ENCODE assay signal across 9 cellular contexts in genomic region chr17:45299311-45299710, GRCh38. TPM values are rescaled to one million over a fixed set of nuclear protein-coding genes. Genes with fewer than 3 reads are reported as not detected.
DNase-seq lines count a peak whose midpoint lies in the region; ATAC-seq and TF ChIP-seq lines count a peak whose summit lies in the region.
"Had no signal": no experiment of that assay in that cellular context is flagged by ENCODE, and none has a peak within 500 bp of the region (broad histone marks: within the 10 kb centered on the region; RNA-seq: fewer than 3 reads in every experiment).

No MANE protein-coding gene starts in this region.

- no peaks in the 10 kb centered on the region for H3K9me3 ChIP-seq in tibial nerve
- H3K9me3 ChIP-seq in prostate gland = no peaks in the 10 kb centered on the region

- H3K36me3 ChIP-seq in tibial nerve (no peaks in the 10 kb centered on the region), prostate gland (no peaks in the 10 kb centered on the region)

- WGBS in tibial nerve, 2 donors = 17 to 25% methylated on average over 2 of the region's 2 CpGs
- 71% methylated on average over 2 of the region's 2 CpGs for WGBS in prostate gland

- peaks cover 100% of the 10 kb centered on the region for H3K4me1 Mint-ChIP-seq in activated T-cell treated with anti-CD3 and anti-CD28 coated beads, Interleukin-2, amount 50 U/mL, for 72 hours (ENCODE audit: low read depth)
- H3K4me1 Mint-ChIP-seq in activated B cell treated with CpG ODN at 0.5 μM for 24 hours = peaks cover 99% of the 10 kb centered on the region

- no peak overlapping the region for H3K4me3 ChIP-seq in tibial nerve
- no peak overlapping the region for H3K4me3 ChIP-seq in prostate gland

- peak overlapping the region; percentile 5 to 16 for H3K4me3 Mint-ChIP-seq in activated T-cell treated with anti-CD3 and anti-CD28 coated beads, Interleukin-2, amount 50 U/mL, for 72 hours
- peak overlapping the region; percentile 42 for H3K4me3 Mint-ChIP-seq in activated B cell treated with CpG ODN at 0.5 μM for 24 hours

- intact Hi-C loops in activated B cell treated with CpG ODN at 0.5 μM for 24 hours (cut with micrococcal nuclease) (loop anchor here (5.0 kb wide), 1 partner anchor 33 kb away; no protein-coding TSS in a partner anchor), prostate gland (cut with DNase I) (no loop called here)

- no peaks in the 10 kb centered on the region for H3K27me3 Mint-ChIP-seq in activated T-cell treated with anti-CD3 and anti-CD28 coated beads, Interleukin-2, amount 50 U/mL, for 72 hours (ENCODE audit: low read depth)
- H3K27me3 Mint-ChIP-seq in activated B cell treated with CpG ODN at 0.5 μM for 24 hours = no peaks in the 10 kb centered on the region

- TF ChIP-seq CTCF in activated B cell treated with CpG ODN at 0.5 μM for 24 hours (IDR thresholded peaks at IDR 0.05) = no peak
- TF ChIP-seq CTCF in tibial nerve (IDR thresholded peaks at IDR 0.05) = no peak
- TF ChIP-seq CTCF in prostate gland (IDR thresholded peaks at IDR 0.05) = no peak

- POLR2A ChIA-PET in activated B cell treated with CpG ODN at 0.5 μM for 24 hours (lab: Charles Lee) = interaction anchor here (0.5 to 12.5 kb wide), 12 partner anchors 8 to 129 kb away, joined by 3 to 436 read pairs (median 6); partner anchors contain the start of gene MAP3K14

- H3K27me3 ChIP-seq in tibial nerve = no peaks in the 10 kb centered on the region
- H3K27me3 ChIP-seq in prostate gland (replicated peaks; ENCODE audit: insufficient read depth) = no peaks in the 10 kb centered on the region

- DNase-seq in activated T-cell treated with anti-CD3 and anti-CD28 coated beads, Interleukin-2, amount 50 U/mL, for 72 hours = no peak
- DNase-seq in activated T-cell treated with anti-CD3 and anti-CD28 coated beads, Interleukin-2, amount 50 U/mL, for 1 hour = no peak
- DNase-seq in activated B cell treated with CpG ODN at 0.5 μM for 24 hours (no peak), kidney tubule cell (ENCODE audit: low spot score) (peak; percentile 47), tibial nerve (ENCODE audit: low spot score in 2 of 2) (peak in 1 of 2 donors; percentile 35), prostate gland (ENCODE audit: low spot score) (no peak)
- no peak for DNase-seq in activated CD4-positive, CD25-positive, alpha-beta regulatory T cell treated with anti-CD3 and anti-CD28 coated beads, Interleukin-2, amount 50 U/mL, for 72 hours
- DNase-seq: NCI-H1930 had no signal

- peak overlapping the region in 3 of 4 donors; percentile 32 to 71 (median 71) for H3K27ac ChIP-seq in tibial nerve
- peak overlapping the region in 1 of 2 donors; percentile 3 for H3K27ac ChIP-seq in prostate gland

- TF ChIP-seq EP300 in tibial nerve (IDR thresholded peaks at IDR 0.05) = no peak

- H3K9me3 Mint-ChIP-seq in activated T-cell treated with anti-CD3 and anti-CD28 coated beads, Interleukin-2, amount 50 U/mL, for 72 hours = no peaks in the 10 kb centered on the region
- no peaks in the 10 kb centered on the region for H3K9me3 Mint-ChIP-seq in activated B cell treated with CpG ODN at 0.5 μM for 24 hours

- ATAC-seq in activated T-cell treated with anti-CD3 and anti-CD28 coated beads, Interleukin-2, amount 50 U/mL, for 72 hours (replicated peaks in 1 of 2) = no peak
- ATAC-seq in activated B cell treated with CpG ODN at 0.5 μM for 24 hours (ENCODE audit: low read depth) (no peak), GM18517 (IDR thresholded peaks at IDR 0.05; ENCODE audit: unreplicated experiment) (no peak)

- peaks cover 18 to 36% of the 10 kb centered on the region in 2 donors for H3K36me3 Mint-ChIP-seq in activated T-cell treated with anti-CD3 and anti-CD28 coated beads, Interleukin-2, amount 50 U/mL, for 72 hours (ENCODE audit: insufficient read depth in 2 of 2)
- H3K36me3 Mint-ChIP-seq in activated B cell treated with CpG ODN at 0.5 μM for 24 hours (ENCODE audit: low read depth) = peaks cover 33% of the 10 kb centered on the region

- H3K4me1 ChIP-seq in tibial nerve (peaks cover 0 to 85% (median 63%) of the 10 kb centered on the region in 4 donors), prostate gland (replicated peaks) (peaks cover 25% of the 10 kb centered on the region)

- peak overlapping the region; percentile 68 for H3K27ac Mint-ChIP-seq in activated T-cell treated with anti-CD3 and anti-CD28 coated beads, Interleukin-2, amount 50 U/mL, for 72 hours
- peak overlapping the region; percentile 81 for H3K27ac Mint-ChIP-seq in activated B cell treated with CpG ODN at 0.5 μM for 24 hours

- CTCF ChIA-PET in activated B cell treated with CpG ODN at 0.5 μM for 24 hours (lab: Charles Lee) = interaction anchor here (0.6 to 6.1 kb wide), 4 partner anchors 12 to 23 kb away, joined by 3 to 38 read pairs (median 6); partner anchors contain the start of gene MAP3K14

- TF ChIP-seq POLR2A in tibial nerve (IDR thresholded peaks at IDR 0.05) (no peak), prostate gland (IDR thresholded peaks at IDR 0.05) (no peak)

RNA-seq across cellular contexts. Expression of gene MAP3K14, which starts 17.5 kb away (rescaled TPM):
- total RNA-seq in activated T-cell treated with anti-CD3 and anti-CD28 coated beads, Interleukin-2, amount 50 U/mL, for 72 hours = 10 to 100 TPM; 71.8 to 78.0 TPM
- total RNA-seq in activated B cell treated with CpG ODN at 0.5 μM for 24 hours (81.2 and 88.6 TPM in 2 replicates), tibial nerve (10 to 100 TPM in 3 of 4 donors, 1 to 10 TPM in 1; 9.6 to 15.6 (median 13.3) TPM), prostate gland (10 to 100 TPM; 12.5 to 16.1 TPM)

RNA-seq across cellular contexts. Expression of gene SPATA32, which starts 37.4 kb away (rescaled TPM):
- 1 to 10 TPM; 1.4 to 1.7 TPM for total RNA-seq in activated T-cell treated with anti-CD3 and anti-CD28 coated beads, Interleukin-2, amount 50 U/mL, for 72 hours
- total RNA-seq in activated B cell treated with CpG ODN at 0.5 μM for 24 hours = 0.27 and 0.39 TPM in 2 replicates
- not detected for total RNA-seq in tibial nerve
- 1 to 10 TPM in 1 of 2 donors, not detected in 1; 3.2 TPM for total RNA-seq in prostate gland
